Comparison of ENCODE assay signal across 26 cellular contexts in genomic region chr4:15848191-15848842, GRCh38.
DNase-seq lines count a peak whose midpoint lies in the region; ATAC-seq and TF ChIP-seq lines count a peak whose summit lies in the region.
"Had no signal": no experiment of that assay in that cellular context is flagged by ENCODE, and none has a peak within 500 bp of the region (broad histone marks: within the 10 kb centered on the region; RNA-seq: fewer than 3 reads in every experiment).

No MANE protein-coding gene starts in this region.

- H3K9me3 Mint-ChIP-seq in T-helper 2 cell treated with Interferon-gamma antibody and Interleukin-4, amounts not matched to agents 5 μg/mL and 100 μg/mL, for 36 hours: no peaks in the 10 kb centered on the region
- H3K9me3 Mint-ChIP-seq in CD4-positive, alpha-beta T cell: no peaks in the 10 kb centered on the region
- H3K9me3 Mint-ChIP-seq: stimulated activated effector memory CD8-positive, alpha-beta T cell treated with anti-CD3 and anti-CD28 coated beads, Interleukin-12 subunit alpha, Interleukin-12 subunit beta, amount 100 ng/mL, for 72 hours had no signal

- H3K36me3 Mint-ChIP-seq in T-helper 2 cell treated with Interferon-gamma antibody and Interleukin-4, amounts not matched to agents 5 μg/mL and 100 μg/mL, for 36 hours (ENCODE audit: low read depth): peaks cover 42% of the 10 kb centered on the region
- peaks cover 37% of the 10 kb centered on the region for H3K36me3 Mint-ChIP-seq in CD4-positive, alpha-beta T cell (ENCODE audit: low read depth)
- H3K36me3 Mint-ChIP-seq: mesothelial cell of epicardium had no signal

- H3K4me3 Mint-ChIP-seq in T-helper 2 cell treated with Interferon-gamma antibody and Interleukin-4, amounts not matched to agents 5 μg/mL and 100 μg/mL, for 36 hours: no peak overlapping the region
- H3K4me3 Mint-ChIP-seq in CD4-positive, alpha-beta T cell: no peak overlapping the region
- H3K4me3 Mint-ChIP-seq: mesothelial cell of epicardium; nephron progenitor cell; stimulated activated effector memory CD8-positive, alpha-beta T cell treated with anti-CD3 and anti-CD28 coated beads, Interleukin-12 subunit alpha, Interleukin-12 subunit beta, amount 100 ng/mL, for 72 hours had no signal

- CTCF ChIA-PET in CD4-positive, alpha-beta T cell (lab: Charles Lee): interaction anchor here (0.9 kb wide), 1 partner anchor 43 kb away, joined by 3 read pairs; no protein-coding TSS in a partner anchor

- peak overlapping the region; percentile 8 for H3K27ac Mint-ChIP-seq in T-helper 2 cell treated with Interferon-gamma antibody and Interleukin-4, amounts not matched to agents 5 μg/mL and 100 μg/mL, for 36 hours
- no peak overlapping the region for H3K27ac Mint-ChIP-seq in CD4-positive, alpha-beta T cell
- H3K27ac Mint-ChIP-seq: mesothelial cell of epicardium; nephron progenitor cell; stimulated activated effector memory CD8-positive, alpha-beta T cell treated with anti-CD3 and anti-CD28 coated beads, Interleukin-12 subunit alpha, Interleukin-12 subunit beta, amount 100 ng/mL, for 72 hours had no signal

- H3K27ac ChIP-seq in CD4-positive, alpha-beta T cell (ENCODE audit: low read depth, low read length): no peak overlapping the region
- H3K27ac ChIP-seq: esophagus muscularis mucosa, sigmoid colon, suprapubic skin, VCaP had no signal

- intact Hi-C loops in CD4-positive, alpha-beta T cell (cut with DNase I, micrococcal nuclease): no loop called here

- ATAC-seq in CD4-positive, alpha-beta T cell (ENCODE audit: poor library complexity): no peak
- ATAC-seq: left colon; stimulated activated effector memory CD8-positive, alpha-beta T cell treated with anti-CD3 and anti-CD28 coated beads, Interleukin-12 subunit alpha, Interleukin-12 subunit beta, amount 100 ng/mL, for 72 hours had no signal

- H3K9me3 ChIP-seq in CD4-positive, alpha-beta T cell (ENCODE audit: control insufficient read depth, low read length): no peaks in the 10 kb centered on the region
- H3K9me3 ChIP-seq: esophagus muscularis mucosa, sigmoid colon, suprapubic skin had no signal

- DNase-seq in T-helper 2 cell treated with Interferon-gamma antibody and Interleukin-4, amounts not matched to agents 5 μg/mL and 100 μg/mL, for 36 hours (ENCODE audit: low spot score): no peak
- DNase-seq in T-helper 2 cell (no peak), NB4 (ENCODE audit: low read depth) (peak; percentile 60), choroid plexus epithelial cell (ENCODE audit: low read depth) (peak; percentile 53), renal cortical epithelial cell (ENCODE audit: low read depth) (peak; percentile 19)
- no peak for DNase-seq in activated CD8-positive, alpha-beta memory T cell treated with anti-CD3 and anti-CD28 coated beads, Interleukin-2, amount 50 U/mL, for 4 hours
- no peak for DNase-seq in CD4-positive, alpha-beta T cell
- DNase-seq in stimulated activated CD4-positive, alpha-beta T cell treated with anti-CD3 and anti-CD28 coated beads, Interleukin-15, amount 100 ng/mL, for 24 hours: no peak
- DNase-seq: activated CD4-positive, alpha-beta T cell treated with anti-CD3 and anti-CD28 coated beads, Interleukin-2, amount 50 U/mL, for 48 hours; activated effector memory CD4-positive, alpha-beta T cell treated with anti-CD3 and anti-CD28 coated beads, Interleukin-2, amount 50 U/mL, for 16 hours; C1 segment of cervical spinal cord; central memory CD4-positive, alpha-beta T cell; glutamatergic neuron; H7; Kasumi-1; left colon; NCI-H2107; NCI-H526; nephron progenitor cell; OCI-M1; sigmoid colon had no signal

- POLR2A ChIA-PET in CD4-positive, alpha-beta T cell (lab: Charles Lee): no interaction called here

- H3K27me3 Mint-ChIP-seq in T-helper 2 cell treated with Interferon-gamma antibody and Interleukin-4, amounts not matched to agents 5 μg/mL and 100 μg/mL, for 36 hours (ENCODE audit: low read depth): no peaks in the 10 kb centered on the region
- no peaks in the 10 kb centered on the region for H3K27me3 Mint-ChIP-seq in CD4-positive, alpha-beta T cell

- peaks cover 2% of the 10 kb centered on the region for H3K4me1 Mint-ChIP-seq in T-helper 2 cell treated with Interferon-gamma antibody and Interleukin-4, amounts not matched to agents 5 μg/mL and 100 μg/mL, for 36 hours (ENCODE audit: low read depth)
- no peaks in the 10 kb centered on the region for H3K4me1 Mint-ChIP-seq in CD4-positive, alpha-beta T cell (ENCODE audit: low read depth)
- H3K4me1 Mint-ChIP-seq: mesothelial cell of epicardium; nephron progenitor cell; stimulated activated effector memory CD8-positive, alpha-beta T cell treated with anti-CD3 and anti-CD28 coated beads, Interleukin-12 subunit alpha, Interleukin-12 subunit beta, amount 100 ng/mL, for 72 hours had no signal

- H3K4me3 ChIP-seq in NB4 (ENCODE audit: low read depth, low read length): no peak overlapping the region
- H3K4me3 ChIP-seq in choroid plexus epithelial cell (ENCODE audit: low read depth, low read length): no peak overlapping the region
- H3K4me3 ChIP-seq: esophagus muscularis mucosa, sigmoid colon, suprapubic skin had no signal

- TF ChIP-seq POLR2A in NB4 (IDR thresholded peaks at IDR 0.05; ENCODE audit: extremely low read depth, insufficient read length): no peak

- no peaks in the 10 kb centered on the region for H3K27me3 ChIP-seq in CD4-positive, alpha-beta T cell (ENCODE audit: control insufficient read depth, insufficient read depth, low read length)
- H3K27me3 ChIP-seq: esophagus muscularis mucosa, sigmoid colon, suprapubic skin had no signal

- TF ChIP-seq CTCF in NB4 (IDR thresholded peaks at IDR 0.05; ENCODE audit: low read depth, low read length) (peak; percentile 9), choroid plexus epithelial cell (conservative IDR thresholded peaks at IDR 0.05; ENCODE audit: low read depth, low read length) (peak; percentile 44)
- no peak for TF ChIP-seq CTCF in CD4-positive, alpha-beta T cell (IDR thresholded peaks at IDR 0.05)

Comparison
In these comparisons a context has a peak if more than half of its experiments do, and no peak if none do; other contexts are left out.
1. DNase-seq: peak in NB4 (single experiment), choroid plexus epithelial cell (single experiment) and renal cortical epithelial cell (single experiment); none in T-helper 2 cell treated with Interferon-gamma antibody and Interleukin-4, amounts not matched to agents 5 μg/mL and 100 μg/mL, for 36 hours (single experiment), T-helper 2 cell (0 of 5), activated CD8-positive, alpha-beta memory T cell treated with anti-CD3 and anti-CD28 coated beads, Interleukin-2, amount 50 U/mL, for 4 hours (single experiment), CD4-positive, alpha-beta T cell (0 of 10) and stimulated activated CD4-positive, alpha-beta T cell treated with anti-CD3 and anti-CD28 coated beads, Interleukin-15, amount 100 ng/mL, for 24 hours (single experiment).